ENCODE assay signal across 11 cellular contexts in the genomic region with DNA sequence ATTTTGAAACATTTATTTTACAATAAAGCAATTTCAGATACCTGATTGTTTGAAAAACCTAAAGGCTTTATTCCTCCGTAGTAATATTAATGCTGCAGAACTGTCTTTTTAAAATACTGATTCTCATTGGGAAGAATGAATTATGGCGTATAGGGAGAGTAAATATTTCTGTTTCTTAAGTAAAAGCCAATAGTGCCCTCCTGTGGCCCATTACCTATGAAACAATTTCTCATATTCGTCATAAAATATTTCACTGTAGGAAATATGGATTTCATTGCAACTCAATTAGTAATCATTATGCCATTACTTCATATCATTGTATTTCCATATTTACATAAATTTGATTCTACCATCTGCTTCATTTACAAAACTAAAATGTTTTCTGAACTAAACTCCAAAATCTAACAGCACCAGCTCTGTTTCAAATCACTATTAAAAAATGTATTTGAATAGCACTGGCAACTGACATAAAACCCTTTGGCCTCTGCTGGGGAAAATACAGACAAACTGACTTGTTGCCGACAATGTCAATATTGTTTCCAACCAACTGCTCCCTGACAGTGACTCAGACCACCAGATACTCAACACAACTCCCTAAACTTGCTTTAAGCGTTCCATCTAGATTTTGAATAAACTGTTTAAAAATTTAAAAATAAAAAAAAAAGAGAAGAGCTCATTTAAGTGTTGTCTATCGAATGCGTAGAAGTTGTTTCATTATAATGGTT.
DNase-seq lines count a peak whose midpoint lies in the region; ATAC-seq and TF ChIP-seq lines count a peak whose summit lies in the region.
"Had no signal": no experiment of that assay in that cellular context is flagged by ENCODE, and none has a peak within 500 bp of the region (broad histone marks: within the 10 kb centered on the region; RNA-seq: fewer than 3 reads in every experiment).

No MANE protein-coding gene starts in this region.

- H3K9me3 ChIP-seq in sigmoid colon = no peaks in the 10 kb centered on the region
- H3K9me3 ChIP-seq: BLaER1 treated with 17β-estradiol and CSF1 and Interleukin-3, amounts not matched to agents 10 nM and 100 nM had no signal

- H3K27ac ChIP-seq in sigmoid colon = no peak overlapping the region
- H3K27ac ChIP-seq: BLaER1 treated with 17β-estradiol and CSF1 and Interleukin-3, amounts not matched to agents 10 nM and 100 nM had no signal

- no peak for TF ChIP-seq EP300 in sigmoid colon (IDR thresholded peaks at IDR 0.05)

- WGBS in sigmoid colon, 2 donors = 51 to 77% methylated on average over 7 of the region's 7 CpGs

- H3K4me3 ChIP-seq in sigmoid colon = no peak overlapping the region
- H3K4me3 ChIP-seq: BLaER1 treated with 17β-estradiol and CSF1 and Interleukin-3, amounts not matched to agents 10 nM and 100 nM had no signal

- DNase-seq in NCI-H2171 treated with DMSO at 0.1 percent for 48 hours (lab: John Stamatoyannopoulos, UW) (peak; percentile 14), NCI-H2171 (lab: John Stamatoyannopoulos, UW) (no peak), NCI-H1694 (lab: John Stamatoyannopoulos, UW) (peak; percentile 45), cerebellar cortex (ENCODE audit: low spot score) (peak; percentile 44), pulmonary artery endothelial cell (ENCODE audit: low read depth, low spot score) (peak; percentile 10), sigmoid colon (no peak)
- DNase-seq: activated T-cell treated with anti-CD3 and anti-CD28 coated beads, Interleukin-2, amount 50 U/mL, for 72 hours; NCI-H187 had no signal

- TF ChIP-seq CTCF in sigmoid colon (IDR thresholded peaks at IDR 0.05) = no peak

- no peaks in the 10 kb centered on the region for H3K27me3 ChIP-seq in sigmoid colon
- H3K27me3 ChIP-seq: BLaER1 treated with 17β-estradiol and CSF1 and Interleukin-3, amounts not matched to agents 10 nM and 100 nM had no signal

- TF ChIP-seq POLR2A in sigmoid colon (IDR thresholded peaks at IDR 0.05) = no peak

- intact Hi-C loops in sigmoid colon (cut with DNase I) = no loop called here

- no peak for ATAC-seq in HG03469 (IDR thresholded peaks at IDR 0.05; ENCODE audit: unreplicated experiment)
- ATAC-seq in HG03045 (IDR thresholded peaks at IDR 0.05; ENCODE audit: unreplicated experiment) = no peak
- ATAC-seq: activated T-cell treated with anti-CD3 and anti-CD28 coated beads, Interleukin-2, amount 50 U/mL, for 72 hours had no signal

- no peaks in the 10 kb centered on the region for H3K36me3 ChIP-seq in sigmoid colon
- H3K36me3 ChIP-seq: BLaER1 treated with 17β-estradiol and CSF1 and Interleukin-3, amounts not matched to agents 10 nM and 100 nM had no signal

- H3K4me1 ChIP-seq in sigmoid colon = no peaks in the 10 kb centered on the region

Comparison
In these comparisons a context has a peak if more than half of its experiments do, and no peak if none do; other contexts are left out.
1. DNase-seq: peak in NCI-H2171 treated with DMSO at 0.1 percent for 48 hours (single experiment), NCI-H1694 (single experiment), cerebellar cortex (single experiment) and pulmonary artery endothelial cell (single experiment); none in NCI-H2171 (single experiment) and sigmoid colon (single experiment).